In genomic region chr18:77164762-77165485, GRCh38 we compare ENCODE assay signal across 32 cellular contexts. TPM values are rescaled to one million over a fixed set of nuclear protein-coding genes. Genes with fewer than 3 reads are reported as not detected.
DNase-seq lines count a peak whose midpoint lies in the region; ATAC-seq, FAIRE-seq and TF ChIP-seq lines count a peak whose summit lies in the region.
"Had no signal": no experiment of that assay in that cellular context is flagged by ENCODE, and none has a peak within 500 bp of the region (broad histone marks: within the 10 kb centered on the region; RNA-seq: fewer than 3 reads in every experiment).

No MANE protein-coding gene starts in this region.

- ATAC-seq in central memory CD8-positive, alpha-beta T cell (replicated peaks; ENCODE audit: extremely low read depth, poor library complexity, severe bottlenecking) = peak; percentile 52
- ATAC-seq in HG03175 (IDR thresholded peaks at IDR 0.05; ENCODE audit: unreplicated experiment) = no peak
- ATAC-seq: GM12878, left colon had no signal

- TF ChIP-seq CTCF in kidney (IDR thresholded peaks at IDR 0.05; ENCODE audit: borderline replicate concordance, extremely low read depth, insufficient read depth) = no peak

- H3K4me1 Mint-ChIP-seq in central memory CD8-positive, alpha-beta T cell = peaks cover 21% of the 10 kb centered on the region
- H3K4me1 Mint-ChIP-seq: activated CD4-positive, alpha-beta T cell treated with anti-CD3 and anti-CD28 coated beads, Interleukin-2, amount 10 ng/mL, durations not matched to agents 24 days and 14 days had no signal

- H3K36me3 ChIP-seq in kidney (ENCODE audit: control insufficient read depth in 1 of 2, insufficient read depth in 2 of 2, low read length in 2 of 2) (no peaks in the 10 kb centered on the region), SJCRH30 (no peaks in the 10 kb centered on the region)
- H3K36me3 ChIP-seq: cardiac muscle cell, colonic mucosa, heart left ventricle, neutrophil, prostate gland, sigmoid colon had no signal

- no peak overlapping the region for H3K27ac ChIP-seq in kidney (ENCODE audit: low read depth in 2 of 2, low read length in 2 of 2)
- H3K27ac ChIP-seq in SJCRH30 = no peak overlapping the region
- H3K27ac ChIP-seq: cardiac muscle cell, colonic mucosa, heart left ventricle, neutrophil, prostate gland, RWPE1, sigmoid colon had no signal

- H3K9me3 Mint-ChIP-seq in central memory CD8-positive, alpha-beta T cell = no peaks in the 10 kb centered on the region
- H3K9me3 Mint-ChIP-seq: activated CD4-positive, alpha-beta T cell treated with anti-CD3 and anti-CD28 coated beads, Interleukin-2, amount 10 ng/mL, durations not matched to agents 24 days and 14 days; CD8-positive, alpha-beta memory T cell; memory B cell had no signal

- H3K4me3 Mint-ChIP-seq in central memory CD8-positive, alpha-beta T cell = no peak overlapping the region
- H3K4me3 Mint-ChIP-seq: activated CD4-positive, alpha-beta T cell treated with anti-CD3 and anti-CD28 coated beads, Interleukin-2, amount 10 ng/mL, durations not matched to agents 24 days and 14 days; activated naive CD8-positive, alpha-beta T cell; B cell; CD8-positive, alpha-beta memory T cell; memory B cell had no signal

- intact Hi-C loops in kidney (cut with DNase I) = no loop called here

- FAIRE-seq in kidney (lab: Jason Lieb, UNC) (no peak), GM19239 (lab: Jason Lieb, UNC) (no peak)
- FAIRE-seq: GM12878 had no signal

- H3K27ac Mint-ChIP-seq in central memory CD8-positive, alpha-beta T cell (ENCODE audit: low read depth) = peak overlapping the region; percentile 61
- H3K27ac Mint-ChIP-seq: activated CD4-positive, alpha-beta T cell treated with anti-CD3 and anti-CD28 coated beads, Interleukin-2, amount 10 ng/mL, durations not matched to agents 24 days and 14 days; activated naive CD8-positive, alpha-beta T cell; B cell; memory B cell had no signal

- H3K4me1 ChIP-seq in kidney (ENCODE audit: control insufficient read depth in 1 of 2, insufficient read depth in 1 of 2, low read depth in 1 of 2, low read length in 2 of 2) (no peaks in the 10 kb centered on the region), SJCRH30 (no peaks in the 10 kb centered on the region)
- H3K4me1 ChIP-seq: colonic mucosa, prostate gland, sigmoid colon had no signal

- H3K9ac ChIP-seq in kidney (ENCODE audit: low read length in 2 of 2) = no peak overlapping the region

- no peaks in the 10 kb centered on the region for H3K9me3 ChIP-seq in kidney (ENCODE audit: control insufficient read depth in 1 of 2, low read length in 2 of 2)
- H3K9me3 ChIP-seq in SJCRH30 (replicated peaks) = no peaks in the 10 kb centered on the region
- H3K9me3 ChIP-seq: colonic mucosa, heart left ventricle, neutrophil, prostate gland, sigmoid colon had no signal

- no peaks in the 10 kb centered on the region for H3K27me3 ChIP-seq in SJCRH30
- H3K27me3 ChIP-seq: cardiac muscle cell, colonic mucosa, neutrophil, sigmoid colon had no signal

- no peaks in the 10 kb centered on the region for H3K36me3 Mint-ChIP-seq in central memory CD8-positive, alpha-beta T cell (ENCODE audit: insufficient read depth)
- H3K36me3 Mint-ChIP-seq: activated naive CD8-positive, alpha-beta T cell; CD8-positive, alpha-beta memory T cell; memory B cell had no signal

- no peak overlapping the region for H3K4me3 ChIP-seq in kidney (ENCODE audit: low read length in 2 of 2)
- H3K4me3 ChIP-seq in SJCRH30 = no peak overlapping the region
- H3K4me3 ChIP-seq: cardiac muscle cell, colonic mucosa, GM12878, heart left ventricle, prostate gland, sigmoid colon had no signal

- H3K27me3 Mint-ChIP-seq in central memory CD8-positive, alpha-beta T cell = peaks cover 28% of the 10 kb centered on the region

- peak; percentile 16 for DNase-seq in M059J (ENCODE audit: low read depth)
- no peak for DNase-seq in central memory CD8-positive, alpha-beta T cell (ENCODE audit: low spot score in 2 of 2)
- DNase-seq in kidney = peak; percentile 81
- peak; percentile 51 for DNase-seq in renal cortical epithelial cell (ENCODE audit: low read depth)
- no peak for DNase-seq in activated CD4-positive, alpha-beta T cell treated with anti-CD3 and anti-CD28 coated beads, Interleukin-2, amount 50 U/mL, for 1 hour
- no peak for DNase-seq in GM19239 (ENCODE audit: insufficient read length, low spot score)
- DNase-seq in SJCRH30 = no peak
- DNase-seq: ACHN; activated CD4-positive, alpha-beta T cell treated with anti-CD3 and anti-CD28 coated beads, Interleukin-2, amount 10 ng/mL, durations not matched to agents 24 days and 14 days; activated effector memory CD4-positive, alpha-beta T cell treated with Interleukin-2 at 50 U/mL for 16 hours; activated T-cell treated with anti-CD3 and anti-CD28 coated beads, Interleukin-2, amount 50 U/mL, for 1 hour; CD8-positive, alpha-beta memory T cell; colonic mucosa; effector memory CD4-positive, alpha-beta T cell; erythroblast; HCEC 1CT; IMR-90; left colon; NCI-H2171; stimulated activated CD4-positive, alpha-beta T cell treated with anti-CD3 and anti-CD28 coated beads, Interleukin-4, amount 100 ng/mL, for 1 hour; trophoblast cell had no signal

RNA-seq across cellular contexts. Expression of gene MBP, which starts 32.3 kb away (rescaled TPM):
- total RNA-seq in M059J (2014; rRNA removed; shearing (Covaris generic)) = 4.7 and 9.9 TPM in 2 replicates
- total RNA-seq in kidney = 61.2 TPM
- polyA plus RNA-seq in kidney (ENCODE audit: insufficient read depth, low read depth, low replicate concordance) = 15.1 TPM
- 28.8 and 34.0 TPM in 2 replicates for total RNA-seq in renal cortical epithelial cell
- total RNA-seq in SJCRH30 (2014; rRNA removed; shearing (Covaris generic)) = 0.20 TPM in 1 of 2 replicates, not detected in the other

Comparison
In these comparisons a context has a peak if more than half of its experiments do, and no peak if none do; other contexts are left out.
1. DNase-seq: peak in M059J (single experiment), kidney (single experiment) and renal cortical epithelial cell (single experiment); none in central memory CD8-positive, alpha-beta T cell (0 of 2), activated CD4-positive, alpha-beta T cell treated with anti-CD3 and anti-CD28 coated beads, Interleukin-2, amount 50 U/mL, for 1 hour (single experiment), GM19239 (single experiment) and SJCRH30 (0 of 2).